Comparison of ENCODE assay signal across 8 cellular contexts in genomic region chr12:106137456-106138278, GRCh38. TPM values are rescaled to one million over a fixed set of nuclear protein-coding genes. Genes with fewer than 3 reads are reported as not detected.
A peak's percentile ranks its signal among the peaks of the same experiment; 100 is the strongest.
DNase-seq lines count a peak whose midpoint lies in the region; ATAC-seq and TF ChIP-seq lines count a peak whose summit lies in the region.

No MANE protein-coding gene starts in this region.

- no peak overlapping the region for H3K4me2 ChIP-seq in Karpas-422 (ENCODE audit: low read depth, low read length, poor library complexity, severe bottlenecking)

- H3K4me3 ChIP-seq in gastroesophageal sphincter: peak overlapping the region; percentile 70 to 89
- H3K4me3 ChIP-seq in psoas muscle: peak overlapping the region; percentile 91
- no peak overlapping the region for H3K4me3 ChIP-seq in Karpas-422 (ENCODE audit: low read length)

- H3K27ac ChIP-seq in gastroesophageal sphincter (peak overlapping the region; percentile 79 to 95 (median 90)), psoas muscle (peak overlapping the region; percentile 98), Karpas-422 (ENCODE audit: low read length) (no peak overlapping the region)

- H3K9me3 ChIP-seq in gastroesophageal sphincter (no peaks in the 10 kb centered on the region), psoas muscle (no peaks in the 10 kb centered on the region), Karpas-422 (ENCODE audit: low read length) (no peaks in the 10 kb centered on the region)

- TF ChIP-seq CTCF in gastroesophageal sphincter (IDR thresholded peaks at IDR 0.05): no peak
- no peak for TF ChIP-seq CTCF in psoas muscle (IDR thresholded peaks at IDR 0.05)

- H3K9me2 ChIP-seq in Karpas-422 (replicated peaks; ENCODE audit: insufficient read depth, low read length): no peaks in the 10 kb centered on the region

- TF ChIP-seq POLR2A in gastroesophageal sphincter (IDR thresholded peaks at IDR 0.05): no peak

- H3K27me3 ChIP-seq in gastroesophageal sphincter (no peaks in the 10 kb centered on the region), psoas muscle (ENCODE audit: insufficient read depth in 3 of 3, low read length in 2 of 3) (no peaks in the 10 kb centered on the region), Karpas-422 (ENCODE audit: low read length) (no peaks in the 10 kb centered on the region)

- in situ Hi-C loops in G401 (cut with HindIII; ENCODE audit: low sequenced_read_pairs): no loop called here

- no peak overlapping the region for H3K9ac ChIP-seq in Karpas-422 (ENCODE audit: low read length)

- no peaks in the 10 kb centered on the region for H3K36me3 ChIP-seq in gastroesophageal sphincter
- no peaks in the 10 kb centered on the region for H3K36me3 ChIP-seq in psoas muscle (ENCODE audit: insufficient read depth in 1 of 2, low read depth in 1 of 2)
- H3K36me3 ChIP-seq in Karpas-422 (ENCODE audit: insufficient read depth, low read length): no peaks in the 10 kb centered on the region

- intact Hi-C loops in psoas muscle (cut with DNase I): loop anchor here (2.0 to 10.0 kb wide), 7 partner anchors 60 to 715 kb away; no protein-coding TSS in a partner anchor

- peak; percentile 75 for DNase-seq in G401 (ENCODE audit: low spot score)
- no peak for DNase-seq in psoas muscle
- no peak for DNase-seq in SW 1271 (lab: John Stamatoyannopoulos, UW)
- DNase-seq in Karpas-422: no peak

- H3K79me2 ChIP-seq in Karpas-422 (ENCODE audit: low read length): no peaks in the 10 kb centered on the region

- peaks cover 0 to 91% (median 20%) of the 10 kb centered on the region in 3 donors for H3K4me1 ChIP-seq in gastroesophageal sphincter
- peaks cover 59% of the 10 kb centered on the region for H3K4me1 ChIP-seq in psoas muscle
- H3K4me1 ChIP-seq in Karpas-422 (ENCODE audit: low read length): peaks cover 3% of the 10 kb centered on the region

- no peak for TF ChIP-seq EP300 in gastroesophageal sphincter (IDR thresholded peaks at IDR 0.05)

- no peak overlapping the region for H2AFZ ChIP-seq in Karpas-422 (ENCODE audit: low read length)

- 23% methylated on average over 12 of the region's 15 CpGs; no CpG with 5 or more reads in 1 of the 2 donors for WGBS in gastroesophageal sphincter (ENCODE audit: low coverage in 1 of 2), 2 donors
- WGBS in psoas muscle, 3 donors: 41 to 54% (median 48%) methylated on average over 15 of the region's 15 CpGs

- no peaks in the 10 kb centered on the region for H4K20me1 ChIP-seq in Karpas-422 (ENCODE audit: insufficient read depth, low read depth, low read length)

- ATAC-seq in SK-N-SH treated with all-trans-retinoic acid at 6 μM for 48 hours: peak; percentile 16
- ATAC-seq in gastroesophageal sphincter: no peak
- ATAC-seq in psoas muscle: no peak
- ATAC-seq in HG03139 (IDR thresholded peaks at IDR 0.05; ENCODE audit: unreplicated experiment): no peak
- ATAC-seq in GM21717 (IDR thresholded peaks at IDR 0.05; ENCODE audit: unreplicated experiment): no peak

TF ChIP-seq in SK-N-SH treated with all-trans-retinoic acid at 6 μM for 48 hours, 23 proteins besides CTCF, POLR2A, EP300 and RAD21:
- TF ChIP-seq TOX (CRISPR knock-in tag; IDR thresholded peaks at IDR 0.05; ENCODE audit: borderline replicate concordance) (no peak), ZNF70 (CRISPR knock-in tag; IDR thresholded peaks at IDR 0.05) (no peak), ZNF565 (CRISPR knock-in tag; conservative IDR thresholded peaks at IDR 0.05; ENCODE audit: low read depth) (no peak), TSHZ2 (CRISPR knock-in tag; IDR thresholded peaks at IDR 0.05) (no peak), GLIS3 (CRISPR knock-in tag; IDR thresholded peaks at IDR 0.05) (no peak), ISL1 (CRISPR knock-in tag; IDR thresholded peaks at IDR 0.05) (no peak), ZC3H10 (CRISPR knock-in tag; IDR thresholded peaks at IDR 0.05) (no peak), ARNTL (CRISPR knock-in tag; IDR thresholded peaks at IDR 0.05; ENCODE audit: borderline replicate concordance, low read depth) (no peak), PPARA (CRISPR knock-in tag; IDR thresholded peaks at IDR 0.05; ENCODE audit: borderline replicate concordance) (no peak), CSDC2 (CRISPR knock-in tag; IDR thresholded peaks at IDR 0.05) (no peak)

RNA-seq across cellular contexts. Expression of gene NUAK1, which starts 1.1 kb away (rescaled TPM):
- 8.0 and 20.4 TPM in 2 replicates for total RNA-seq in G401 (2014; rRNA removed; shearing (Covaris generic))
- total RNA-seq in gastroesophageal sphincter (10 to 100 TPM in 2 of 4 donors, 1 to 10 TPM in 2; 7.4 to 27.7 (median 10.7) TPM), psoas muscle (100 to 1,000 TPM in 1 of 4 donors, 10 to 100 TPM in 3; 19.8 to 102 (median 35.6) TPM)
- 10 to 100 TPM in 2 of 3 donors, 1 to 10 TPM in 1; 7.0 to 21.8 (median 10.2) TPM for polyA plus RNA-seq in psoas muscle
- not detected in 2 replicates for total RNA-seq in Karpas-422 (2014; rRNA removed; shearing (Covaris generic); ENCODE audit: low replicate concordance)
